ENCODE assay signal across 9 cellular contexts in the genomic region with DNA sequence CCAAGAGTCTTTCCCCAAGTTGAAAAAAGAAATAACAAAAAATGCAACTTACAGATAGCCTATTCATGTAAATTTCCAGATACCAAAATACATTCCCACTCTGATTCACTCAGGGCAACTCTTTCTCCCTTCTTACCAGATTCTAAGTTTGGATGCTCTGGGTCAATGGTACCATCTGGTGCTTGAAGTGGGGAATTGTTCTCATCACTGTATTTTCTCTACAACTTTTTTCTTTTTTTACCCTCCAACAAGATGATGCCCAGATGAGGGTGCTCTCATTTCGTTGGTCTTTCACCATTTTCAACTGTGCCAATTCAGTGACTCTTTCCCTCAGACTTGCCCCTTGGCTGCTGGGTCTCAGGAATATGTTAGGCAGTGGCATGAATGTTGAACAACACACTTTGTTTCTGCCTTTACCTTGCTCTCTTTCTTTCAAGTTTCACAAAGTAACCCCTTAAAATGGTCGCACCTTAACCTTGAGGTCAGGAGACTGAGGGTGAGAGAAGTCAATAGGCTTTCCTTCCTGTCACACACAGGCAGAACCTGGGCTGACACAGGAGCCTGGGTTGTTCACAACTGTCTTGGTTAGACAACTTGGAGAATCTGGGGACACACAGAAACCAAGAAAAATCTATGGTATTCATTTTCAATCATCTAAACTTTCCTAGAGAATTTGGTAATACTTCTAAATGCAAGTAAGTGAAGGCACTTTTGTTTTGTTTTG.
DNase-seq lines count a peak whose midpoint lies in the region; ATAC-seq, FAIRE-seq and TF ChIP-seq lines count a peak whose summit lies in the region.
"Had no signal": no experiment of that assay in that cellular context is flagged by ENCODE, and none has a peak within 500 bp of the region (broad histone marks: within the 10 kb centered on the region; RNA-seq: fewer than 3 reads in every experiment).

No MANE protein-coding gene starts in this region.

- peak overlapping the region; percentile 33 for H3K27ac Mint-ChIP-seq in CD8-positive, alpha-beta T cell
- H3K27ac Mint-ChIP-seq in MCF 10A (ENCODE audit: low read depth, unreplicated experiment) = no peak overlapping the region

- H3K36me3 Mint-ChIP-seq in CD8-positive, alpha-beta T cell = no peaks in the 10 kb centered on the region
- no peaks in the 10 kb centered on the region for H3K36me3 Mint-ChIP-seq in MCF 10A (ENCODE audit: insufficient read depth, unreplicated experiment)

- no peak for DNase-seq in CD8-positive, alpha-beta T cell
- DNase-seq in NCI-H1694 (lab: John Stamatoyannopoulos, UW) = peak; percentile 37
- peak; percentile 56 for DNase-seq in MCF 10A (ENCODE audit: unreplicated experiment)
- DNase-seq in HepG2 (ENCODE audit: low spot score) = no peak
- DNase-seq in LoVo (ENCODE audit: low spot score) = no peak
- DNase-seq in NCI-H128 (lab: John Stamatoyannopoulos, UW; ENCODE audit: unreplicated experiment) = no peak
- no peak for DNase-seq in SHP77 (lab: John Stamatoyannopoulos, UW)
- DNase-seq: KG1 had no signal

- TF ChIP-seq RAD21 in HepG2 (CRISPR knock-in tag; IDR thresholded peaks at IDR 0.05) = no peak

- TF ChIP-seq EP300 in HepG2 (IDR thresholded peaks at IDR 0.05; ENCODE audit: low read depth in 2 of 2, low read length in 2 of 2) (no peak), HepG2 (CRISPR knock-in tag; IDR thresholded peaks at IDR 0.05; ENCODE audit: borderline replicate concordance) (no peak)

- no peak overlapping the region for H3K4me2 ChIP-seq in HepG2 (ENCODE audit: low read depth, low read length)

- no peaks in the 10 kb centered on the region for H4K20me1 ChIP-seq in HepG2 (ENCODE audit: insufficient read depth, low read length)

- in situ Hi-C loops in HepG2 (cut with HindIII; ENCODE audit: extremely low pct_ligation_motif_present, low pct_unique_long_range_greater_than_20kb) = no loop called here

- intact Hi-C loops in CD8-positive, alpha-beta T cell (cut with DNase I, micrococcal nuclease) = loop anchor here (1.0 to 5.0 kb wide), 2 partner anchors 219 to 415 kb away; no protein-coding TSS in a partner anchor
- intact Hi-C loops in MCF 10A (cut with micrococcal nuclease) = loop anchor here (1.0 to 5.0 kb wide), 5 partner anchors 140 to 560 kb away; no protein-coding TSS in a partner anchor
- intact Hi-C loops in HepG2 (cut with micrococcal nuclease; ENCODE audit: unreplicated experiment) = loop anchor here (2.0 kb wide), 1 partner anchor 220 kb away; no protein-coding TSS in a partner anchor

- H3K9me3 Mint-ChIP-seq in CD8-positive, alpha-beta T cell = no peaks in the 10 kb centered on the region
- no peaks in the 10 kb centered on the region for H3K9me3 Mint-ChIP-seq in MCF 10A (ENCODE audit: unreplicated experiment)

- ATAC-seq in CD8-positive, alpha-beta T cell = no peak
- ATAC-seq in HepG2 = no peak
- ATAC-seq in GM18868 (IDR thresholded peaks at IDR 0.05; ENCODE audit: unreplicated experiment) = no peak

- FAIRE-seq in HepG2 (lab: Jason Lieb, UNC) = no peak

- WGBS in HepG2 (ENCODE audit: low lambda C conversion rate) = 4% methylated on average over 2 of the region's 2 CpGs

- no peak overlapping the region for H3K4me3 Mint-ChIP-seq in CD8-positive, alpha-beta T cell
- H3K4me3 Mint-ChIP-seq in MCF 10A (ENCODE audit: unreplicated experiment) = no peak overlapping the region

- CTCF ChIA-PET in CD8-positive, alpha-beta T cell (lab: Charles Lee) = interaction anchor here (1.2 kb wide), 1 partner anchor 221 kb away, joined by 3 read pairs; no protein-coding TSS in a partner anchor
- CTCF ChIA-PET in MCF 10A (lab: Yijun Ruan, JAX) = no interaction called here
- CTCF ChIA-PET in HepG2 (lab: Yijun Ruan, JAX; ENCODE audit: low intra/inter-chr PET ratio, low total read pairs) = no interaction called here

- no peak overlapping the region for H3K27ac ChIP-seq in CD8-positive, alpha-beta T cell (ENCODE audit: low read depth, low read length)
- H3K27ac ChIP-seq in HepG2 (ENCODE audit: extremely low read length, insufficient read depth, low read length) = no peak overlapping the region

- POLR2A ChIA-PET in CD8-positive, alpha-beta T cell (lab: Charles Lee) = no interaction called here
- POLR2A ChIA-PET in MCF 10A (lab: Yijun Ruan, JAX) (interaction anchor here (0.6 kb wide), 1 partner anchor 67 kb away, joined by 3 read pairs; no protein-coding TSS in a partner anchor), HepG2 (lab: Yijun Ruan, JAX) (no interaction called here)

- BruUV-seq in MCF 10A (replicated peaks; lab: Mats Ljungman, UMichigan) (no TSS peak), HepG2 (replicated peaks; lab: Mats Ljungman, UMichigan) (no TSS peak)

- peaks cover 11% of the 10 kb centered on the region for H3K4me1 Mint-ChIP-seq in CD8-positive, alpha-beta T cell (ENCODE audit: low read depth)
- peaks cover 13% of the 10 kb centered on the region for H3K4me1 Mint-ChIP-seq in MCF 10A (ENCODE audit: insufficient read depth, unreplicated experiment)

- H3K27me3 ChIP-seq in CD8-positive, alpha-beta T cell (ENCODE audit: insufficient read depth, low read length) = no peaks in the 10 kb centered on the region
- H3K27me3 ChIP-seq in HepG2 (ENCODE audit: control insufficient read depth in 1 of 2, insufficient read depth in 2 of 2, low read length in 2 of 2) = no peaks in the 10 kb centered on the region

- H2AFZ ChIP-seq in HepG2 (ENCODE audit: low read length) = no peak overlapping the region

- peak; percentile 33 for TF ChIP-seq CTCF in CD8-positive, alpha-beta T cell (IDR thresholded peaks at IDR 0.05)
- TF ChIP-seq CTCF in MCF 10A (IDR thresholded peaks at IDR 0.05; ENCODE audit: unreplicated experiment) (peak; percentile 43), HepG2 (CRISPR knock-in tag; IDR thresholded peaks at IDR 0.05) (no peak)

- H3K9me3 ChIP-seq in CD8-positive, alpha-beta T cell (ENCODE audit: low read length) = no peaks in the 10 kb centered on the region
- no peaks in the 10 kb centered on the region for H3K9me3 ChIP-seq in HepG2 (ENCODE audit: low read length)

- H3K9ac ChIP-seq in HepG2 (ENCODE audit: insufficient read depth, low read depth, low read length) = no peak overlapping the region

- no peaks in the 10 kb centered on the region for H3K36me3 ChIP-seq in CD8-positive, alpha-beta T cell (ENCODE audit: insufficient read depth, low read length)
- no peaks in the 10 kb centered on the region for H3K36me3 ChIP-seq in HepG2 (replicated peaks in 1 of 2; ENCODE audit: control insufficient read depth in 1 of 2, insufficient read depth in 2 of 2, low read length in 2 of 2)

- H3K79me2 ChIP-seq in HepG2 (ENCODE audit: insufficient read depth, low read length) = no peaks in the 10 kb centered on the region

- peaks cover 14% of the 10 kb centered on the region for H3K4me1 ChIP-seq in CD8-positive, alpha-beta T cell (ENCODE audit: insufficient read depth, low read length)
- H3K4me1 ChIP-seq in HepG2 (ENCODE audit: insufficient read depth, low read length) = no peaks in the 10 kb centered on the region

- no peak for TF ChIP-seq POLR2A in HepG2 (IDR thresholded peaks at IDR 0.05; ENCODE audit: insufficient read depth in 1 of 2, low read depth in 2 of 2, low read length in 2 of 2)

- peaks cover 10% of the 10 kb centered on the region for H3K27me3 Mint-ChIP-seq in CD8-positive, alpha-beta T cell (ENCODE audit: low read depth)
- H3K27me3 Mint-ChIP-seq in MCF 10A (ENCODE audit: insufficient read depth, unreplicated experiment) = no peaks in the 10 kb centered on the region

- H3K4me3 ChIP-seq in CD8-positive, alpha-beta T cell (ENCODE audit: low read depth, low read length) = no peak overlapping the region
- H3K4me3 ChIP-seq in HepG2 (replicated peaks in 1 of 3; ENCODE audit: insufficient read depth in 1 of 3, low read depth in 2 of 3, low read length in 3 of 3) = no peak overlapping the region

TF ChIP-seq in HepG2, 621 proteins besides CTCF, POLR2A, EP300 and RAD21:
- TF ChIP-seq ZBTB1 (CRISPR knock-in tag; IDR thresholded peaks at IDR 0.05; ENCODE audit: borderline replicate concordance) (no peak), STAG1 (CRISPR knock-in tag; IDR thresholded peaks at IDR 0.05) (peak; percentile 40; the same call in 1 of the 2 replicates)

Comparison
In these comparisons a context has a peak if more than half of its experiments do, and no peak if none do; other contexts are left out.
1. DNase-seq: peak in NCI-H1694 (single experiment) and MCF 10A (single experiment); none in CD8-positive, alpha-beta T cell (0 of 7), HepG2 (single experiment), LoVo (single experiment), NCI-H128 (single experiment) and SHP77 (0 of 2).